Comparison of ENCODE assay signal across 15 cellular contexts in the genomic region with DNA sequence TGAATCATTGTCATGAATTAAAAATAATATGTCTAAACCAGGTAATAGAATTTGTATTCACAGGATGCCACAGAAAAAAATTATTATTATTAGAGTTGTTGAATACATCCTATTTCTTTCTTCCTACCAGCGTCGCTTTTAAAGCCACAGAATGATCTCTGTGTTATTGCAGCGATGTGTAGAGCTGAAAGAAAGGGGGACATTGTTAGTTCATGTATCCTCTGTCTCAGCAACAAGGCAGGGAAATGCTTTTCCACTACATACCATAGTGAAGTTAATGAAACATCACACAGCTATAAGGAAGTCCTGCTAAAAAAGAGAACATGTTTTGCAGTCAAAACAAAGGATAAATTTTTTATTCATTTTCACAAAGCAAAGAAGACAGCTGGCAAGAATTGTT.
"Had no signal": no experiment of that assay in that cellular context is flagged by ENCODE, and none has a peak within 500 bp of the region (broad histone marks: within the 10 kb centered on the region; RNA-seq: fewer than 3 reads in every experiment).

No MANE protein-coding gene starts in this region.

- FAIRE-seq: endometrium had no signal

- ATAC-seq: esophagus mucosa; left lobe of liver; right cardiac atrium; stimulated activated effector memory CD8-positive, alpha-beta T cell treated with anti-CD3 and anti-CD28 coated beads, Interleukin-12 subunit alpha, Interleukin-12 subunit beta, amount 100 ng/mL, for 72 hours; stimulated activated naive CD8-positive, alpha-beta T cell treated with anti-CD3 and anti-CD28 coated beads, Interleukin-15, Interleukin-2, amounts not matched to agents 100 U/mL and 50 U/mL, for 24 hours had no signal

- DNase-seq: effector memory CD4-positive, alpha-beta T cell; mammary epithelial cell; naive B cell; posterior cingulate gyrus; right cardiac atrium; stimulated activated CD4-positive, alpha-beta T cell treated with anti-CD3 and anti-CD28 coated beads, Interleukin-4, amount 100 ng/mL, for 1 hour; stimulated activated CD8-positive, alpha-beta memory T cell treated with anti-CD3 and anti-CD28 coated beads, Interleukin-4, amount 100 ng/mL, for 48 hours; stimulated activated naive CD8-positive, alpha-beta T cell treated with anti-CD3 and anti-CD28 coated beads, Interleukin-15, Interleukin-2, amounts not matched to agents 100 U/mL and 50 U/mL, for 24 hours; tibial artery; upper lobe of left lung; uterus had no signal
